Comparison of ENCODE assay signal across 7 cellular contexts in the genomic region with DNA sequence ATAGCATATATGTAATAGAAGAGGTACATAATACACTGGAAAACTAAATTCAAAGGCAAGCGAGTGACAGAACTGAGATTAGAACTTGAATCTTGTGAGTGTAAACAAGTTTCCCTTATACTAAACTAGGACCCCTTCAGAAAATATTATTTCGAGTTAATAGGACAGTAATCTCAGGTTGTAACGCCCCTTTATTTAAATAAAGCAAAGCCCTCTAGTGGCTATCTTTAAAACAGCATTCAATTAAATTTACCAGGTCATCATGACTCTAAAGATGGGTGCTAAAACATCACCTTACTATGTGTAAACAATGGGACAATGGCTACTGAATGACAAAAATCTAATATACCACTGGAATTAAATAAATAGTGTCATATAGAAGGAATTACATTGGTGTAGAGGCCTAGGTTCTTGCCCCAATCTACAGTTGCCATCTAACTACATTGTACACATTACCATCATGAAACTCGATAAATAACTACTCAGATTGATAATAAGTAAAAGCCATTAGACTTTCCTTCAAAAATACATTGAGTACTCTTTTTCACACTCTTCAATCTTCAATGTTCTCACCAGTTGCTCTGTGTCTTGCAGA.
DNase-seq lines count a peak whose midpoint lies in the region; ATAC-seq and TF ChIP-seq lines count a peak whose summit lies in the region.

No MANE protein-coding gene starts in this region.

- H3K79me2 ChIP-seq in neural cell (replicated peaks; ENCODE audit: insufficient read depth, low read length) = no peaks in the 10 kb centered on the region

- TF ChIP-seq RAD21 in neural cell (conservative IDR thresholded peaks at IDR 0.05) = no peak

- H3K27ac ChIP-seq in neural cell (ENCODE audit: low read length) = no peak overlapping the region

- H2AFZ ChIP-seq in neural cell (ENCODE audit: low read depth, low read length) = no peak overlapping the region

- H3K36me3 ChIP-seq in neural cell (ENCODE audit: insufficient read depth, low read length) = no peaks in the 10 kb centered on the region

- no peaks in the 10 kb centered on the region for H3K9me3 ChIP-seq in neural cell (ENCODE audit: low read length)

- TF ChIP-seq CTCF in GM10266 (IDR thresholded peaks at IDR 0.05; ENCODE audit: control insufficient read depth, insufficient read depth, low read depth, missing control alignments) = peak; percentile 33
- TF ChIP-seq CTCF in neural cell (IDR thresholded peaks at IDR 0.05; ENCODE audit: poor library complexity, severe bottlenecking) = peak; percentile 53

- H3K9me2 ChIP-seq in neural cell (ENCODE audit: insufficient read depth, low read length) = no peaks in the 10 kb centered on the region

- intact Hi-C loops in Right ventricle myocardium inferior (cut with DNase I) = no loop called here

- no peaks in the 10 kb centered on the region for H3F3A ChIP-seq in neural cell (ENCODE audit: insufficient read depth, low read length, poor library complexity, severe bottlenecking)

- no peak overlapping the region for H3K4me3 ChIP-seq in neural cell (ENCODE audit: low read length)

- H4K20me1 ChIP-seq in neural cell (ENCODE audit: insufficient read depth) = no peaks in the 10 kb centered on the region

- TF ChIP-seq EP300 in neural cell (conservative IDR thresholded peaks at IDR 0.05; ENCODE audit: poor library complexity, severe bottlenecking) = no peak

- DNase-seq in GM10266 (ENCODE audit: extremely low spot score) (peak; percentile 9), HuH-7 (ENCODE audit: low spot score) (peak; percentile 10), astrocyte of the hippocampus (ENCODE audit: low read depth, low spot score) (peak; percentile 19), GM03348 (ENCODE audit: low spot score) (no peak), Right ventricle myocardium inferior (ENCODE audit: missing footprints) (no peak)
- no peak for DNase-seq in stimulated activated CD4-positive, alpha-beta T cell treated with anti-CD3 and anti-CD28 coated beads, Interleukin-4, amount 100 ng/mL, for 1 hour

- ATAC-seq in Right ventricle myocardium inferior = no peak

- H3K27me3 ChIP-seq in neural cell (ENCODE audit: insufficient read depth, low read depth, low read length) = no peaks in the 10 kb centered on the region

- no peak overlapping the region for H3K4me2 ChIP-seq in neural cell (ENCODE audit: low read length)

- H3K9ac ChIP-seq in neural cell (ENCODE audit: low read length) = no peak overlapping the region

TF ChIP-seq in neural cell, 6 proteins besides CTCF, POLR2A, EP300 and RAD21:
- TF ChIP-seq POLR2AphosphoS5 (IDR thresholded peaks at IDR 0.05) (no peak), TAF1 (IDR thresholded peaks at IDR 0.05; ENCODE audit: low read depth) (no peak), MXI1 (conservative IDR thresholded peaks at IDR 0.05; ENCODE audit: poor library complexity, severe bottlenecking) (no peak), SMC3 (conservative IDR thresholded peaks at IDR 0.05; ENCODE audit: poor library complexity) (no peak), EZH2 (IDR thresholded peaks at IDR 0.05; ENCODE audit: borderline replicate concordance, insufficient read depth, low read length, poor library complexity, severe bottlenecking) (no peak)
- TF ChIP-seq, protein P1, sequence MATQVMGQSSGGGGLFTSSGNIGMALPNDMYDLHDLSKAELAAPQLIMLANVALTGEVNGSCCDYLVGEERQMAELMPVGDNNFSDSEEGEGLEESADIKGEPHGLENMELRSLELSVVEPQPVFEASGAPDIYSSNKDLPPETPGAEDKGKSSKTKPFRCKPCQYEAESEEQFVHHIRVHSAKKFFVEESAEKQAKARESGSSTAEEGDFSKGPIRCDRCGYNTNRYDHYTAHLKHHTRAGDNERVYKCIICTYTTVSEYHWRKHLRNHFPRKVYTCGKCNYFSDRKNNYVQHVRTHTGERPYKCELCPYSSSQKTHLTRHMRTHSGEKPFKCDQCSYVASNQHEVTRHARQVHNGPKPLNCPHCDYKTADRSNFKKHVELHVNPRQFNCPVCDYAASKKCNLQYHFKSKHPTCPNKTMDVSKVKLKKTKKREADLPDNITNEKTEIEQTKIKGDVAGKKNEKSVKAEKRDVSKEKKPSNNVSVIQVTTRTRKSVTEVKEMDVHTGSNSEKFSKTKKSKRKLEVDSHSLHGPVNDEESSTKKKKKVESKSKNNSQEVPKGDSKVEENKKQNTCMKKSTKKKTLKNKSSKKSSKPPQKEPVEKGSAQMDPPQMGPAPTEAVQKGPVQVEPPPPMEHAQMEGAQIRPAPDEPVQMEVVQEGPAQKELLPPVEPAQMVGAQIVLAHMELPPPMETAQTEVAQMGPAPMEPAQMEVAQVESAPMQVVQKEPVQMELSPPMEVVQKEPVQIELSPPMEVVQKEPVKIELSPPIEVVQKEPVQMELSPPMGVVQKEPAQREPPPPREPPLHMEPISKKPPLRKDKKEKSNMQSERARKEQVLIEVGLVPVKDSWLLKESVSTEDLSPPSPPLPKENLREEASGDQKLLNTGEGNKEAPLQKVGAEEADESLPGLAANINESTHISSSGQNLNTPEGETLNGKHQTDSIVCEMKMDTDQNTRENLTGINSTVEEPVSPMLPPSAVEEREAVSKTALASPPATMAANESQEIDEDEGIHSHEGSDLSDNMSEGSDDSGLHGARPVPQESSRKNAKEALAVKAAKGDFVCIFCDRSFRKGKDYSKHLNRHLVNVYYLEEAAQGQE (IDR thresholded peaks at IDR 0.05; ENCODE audit: borderline replicate concordance) = no peak

Comparison
In these comparisons a context has a peak if more than half of its experiments do, and no peak if none do; other contexts are left out.
1. DNase-seq: peak in GM10266 (single experiment), HuH-7 (single experiment) and astrocyte of the hippocampus (single experiment); none in stimulated activated CD4-positive, alpha-beta T cell treated with anti-CD3 and anti-CD28 coated beads, Interleukin-4, amount 100 ng/mL, for 1 hour (single experiment), GM03348 (single experiment) and Right ventricle myocardium inferior (single experiment).